11 cellular contexts compared by ENCODE assay signal in the genomic region with DNA sequence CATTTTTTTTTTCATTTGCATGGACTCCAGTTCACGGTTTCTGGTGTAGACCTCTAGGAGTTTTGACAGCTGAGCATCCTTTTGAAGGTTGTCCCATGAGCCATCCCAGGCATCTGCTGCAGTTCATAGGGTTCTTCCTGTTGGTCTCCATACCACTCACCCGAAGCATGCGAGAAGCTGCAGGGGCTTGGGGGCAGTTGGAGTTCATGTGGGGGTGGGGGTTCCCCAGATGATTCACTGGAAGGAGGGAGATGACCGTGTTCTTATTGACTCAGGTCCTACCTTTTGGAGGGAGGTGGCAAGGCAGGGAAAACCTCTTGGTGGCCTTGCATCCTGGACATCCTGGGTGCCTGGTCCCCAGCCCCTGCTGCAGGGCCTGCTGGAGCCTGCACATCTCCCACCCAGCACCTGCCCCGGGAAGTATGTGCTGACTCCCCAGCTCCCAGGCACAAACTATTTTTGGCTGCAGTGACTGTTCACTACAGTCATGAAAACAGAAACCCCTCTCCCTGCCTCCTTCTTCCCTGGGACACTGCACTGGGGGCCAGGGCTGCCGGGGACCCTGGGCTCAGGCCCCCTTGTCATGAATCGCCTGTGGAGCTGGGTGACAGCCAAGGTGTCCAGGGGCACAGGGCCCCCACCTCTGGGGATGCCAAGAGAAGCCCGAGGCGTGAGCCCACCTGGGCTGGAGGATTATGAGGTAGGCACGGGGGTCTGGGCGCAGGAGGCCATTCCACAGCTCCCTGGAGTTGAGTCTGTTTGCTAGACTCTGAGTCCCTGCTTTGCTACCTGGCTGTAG.
DNase-seq lines count a peak whose midpoint lies in the region; ATAC-seq and TF ChIP-seq lines count a peak whose summit lies in the region.
"Had no signal": no experiment of that assay in that cellular context is flagged by ENCODE, and none has a peak within 500 bp of the region (broad histone marks: within the 10 kb centered on the region; RNA-seq: fewer than 3 reads in every experiment).

No MANE protein-coding gene starts in this region.

- H3K4me1 Mint-ChIP-seq in activated T-cell treated with anti-CD3 and anti-CD28 coated beads, Interleukin-2, amount 50 U/mL, for 72 hours (ENCODE audit: low read depth), result peaks cover 74% of the 10 kb centered on the region
- H3K4me1 Mint-ChIP-seq: activated B cell treated with CpG ODN at 0.5 μM for 24 hours had no signal

- peak overlapping the region; percentile 24 for H3K27ac ChIP-seq in lower lobe of right lung
- H3K27ac ChIP-seq: RWPE1 had no signal

- ATAC-seq in activated T-cell treated with anti-CD3 and anti-CD28 coated beads, Interleukin-2, amount 50 U/mL, for 72 hours (replicated peaks in 1 of 2), result peak; percentile 69 to 76
- ATAC-seq in lower lobe of right lung (no peak), HG03175 (IDR thresholded peaks at IDR 0.05; ENCODE audit: unreplicated experiment) (no peak)

- no peaks in the 10 kb centered on the region for H3K27me3 Mint-ChIP-seq in activated T-cell treated with anti-CD3 and anti-CD28 coated beads, Interleukin-2, amount 50 U/mL, for 72 hours (ENCODE audit: low read depth)
- H3K27me3 Mint-ChIP-seq: activated B cell treated with CpG ODN at 0.5 μM for 24 hours had no signal

- H3K4me3 ChIP-seq in lower lobe of right lung, result no peak overlapping the region

- TF ChIP-seq CTCF in lower lobe of right lung (IDR thresholded peaks at IDR 0.05), result no peak

- H3K4me1 ChIP-seq in lower lobe of right lung, result peaks cover 58% of the 10 kb centered on the region

- H3K9me3 ChIP-seq in lower lobe of right lung, result no peaks in the 10 kb centered on the region

- H3K36me3 Mint-ChIP-seq in activated T-cell treated with anti-CD3 and anti-CD28 coated beads, Interleukin-2, amount 50 U/mL, for 72 hours (ENCODE audit: insufficient read depth in 2 of 2), result peaks cover 6 to 22% of the 10 kb centered on the region in 2 donors

- no peaks in the 10 kb centered on the region for H3K27me3 ChIP-seq in lower lobe of right lung (ENCODE audit: low read depth)

- H3K4me3 Mint-ChIP-seq in activated T-cell treated with anti-CD3 and anti-CD28 coated beads, Interleukin-2, amount 50 U/mL, for 72 hours, result peak overlapping the region; percentile 71 to 78
- H3K4me3 Mint-ChIP-seq: activated B cell treated with CpG ODN at 0.5 μM for 24 hours had no signal

- peak overlapping the region; percentile 80 for H3K27ac Mint-ChIP-seq in activated T-cell treated with anti-CD3 and anti-CD28 coated beads, Interleukin-2, amount 50 U/mL, for 72 hours
- H3K27ac Mint-ChIP-seq: activated B cell treated with CpG ODN at 0.5 μM for 24 hours had no signal

- peaks cover 8% of the 10 kb centered on the region for H3K36me3 ChIP-seq in lower lobe of right lung

- peak in 2 of 3 experiments; percentile 24 to 30 for DNase-seq in activated CD8-positive, alpha-beta memory T cell treated with anti-CD3 and anti-CD28 coated beads for 48 hours (ENCODE audit: low read depth in 2 of 3, low spot score in 2 of 3)
- no peak for DNase-seq in activated CD8-positive, alpha-beta memory T cell treated with anti-CD3 and anti-CD28 coated beads for 24 hours
- DNase-seq in activated T-cell treated with anti-CD3 and anti-CD28 coated beads, Interleukin-2, amount 50 U/mL, for 72 hours, result peak; percentile 69 to 77
- peak; percentile 24 for DNase-seq in lower lobe of right lung
- DNase-seq in stimulated activated CD8-positive, alpha-beta memory T cell treated with anti-CD3 and anti-CD28 coated beads, Interleukin-4, amount 100 ng/mL, for 48 hours, result peak; percentile 78
- no peak for DNase-seq in NCI-H2081 treated with DMSO at 0.1 percent for 48 hours (lab: John Stamatoyannopoulos, UW)
- DNase-seq in globus pallidus (ENCODE audit: low spot score), result no peak
- DNase-seq: activated B cell treated with CpG ODN at 0.5 μM for 24 hours, cerebellar nuclear complex had no signal

- peaks cover 0 to 2% of the 10 kb centered on the region in 2 donors for H3K9me3 Mint-ChIP-seq in activated T-cell treated with anti-CD3 and anti-CD28 coated beads, Interleukin-2, amount 50 U/mL, for 72 hours
- H3K9me3 Mint-ChIP-seq: activated B cell treated with CpG ODN at 0.5 μM for 24 hours had no signal

- intact Hi-C loops in lower lobe of right lung (cut with DNase I), result no loop called here

Comparison
In these comparisons a context has a peak if more than half of its experiments do, and no peak if none do; other contexts are left out.
1. DNase-seq: peak in activated CD8-positive, alpha-beta memory T cell treated with anti-CD3 and anti-CD28 coated beads for 48 hours (2 of 3), activated T-cell treated with anti-CD3 and anti-CD28 coated beads, Interleukin-2, amount 50 U/mL, for 72 hours (2 of 2), lower lobe of right lung (single experiment) and stimulated activated CD8-positive, alpha-beta memory T cell treated with anti-CD3 and anti-CD28 coated beads, Interleukin-4, amount 100 ng/mL, for 48 hours (single experiment); none in activated CD8-positive, alpha-beta memory T cell treated with anti-CD3 and anti-CD28 coated beads for 24 hours (single experiment), NCI-H2081 treated with DMSO at 0.1 percent for 48 hours (single experiment) and globus pallidus (single experiment).
2. ATAC-seq: peak in activated T-cell treated with anti-CD3 and anti-CD28 coated beads, Interleukin-2, amount 50 U/mL, for 72 hours (2 of 2); none in lower lobe of right lung (0 of 2) and HG03175 (single experiment).